Comparison of ENCODE assay signal across 8 cellular contexts in genomic region chr7:107045195-107045960, GRCh38. TPM values are rescaled to one million over a fixed set of nuclear protein-coding genes. Genes with fewer than 3 reads are reported as not detected.
DNase-seq lines count a peak whose midpoint lies in the region; ATAC-seq and TF ChIP-seq lines count a peak whose summit lies in the region.

No MANE protein-coding gene starts in this region.

- H3K36me3 ChIP-seq in muscle layer of duodenum (ENCODE audit: control insufficient read depth in 1 of 2, insufficient read depth in 2 of 2, low read length in 2 of 2): no peaks in the 10 kb centered on the region

- DNase-seq in NCI-H1105 treated with DMSO at 0.1 percent for 48 hours (lab: John Stamatoyannopoulos, UW) (peak; percentile 38), NCI-H1105 (lab: John Stamatoyannopoulos, UW) (no peak), NCI-H748 treated with DMSO at 0.1 percent for 48 hours (lab: John Stamatoyannopoulos, UW) (peak; percentile 7), dorsolateral prefrontal cortex (peak in 2 of 10 donors; percentile 16 to 17), ecto neural progenitor cell (ENCODE audit: low spot score) (no peak)
- DNase-seq in stimulated activated CD4-positive, alpha-beta T cell treated with anti-CD3 and anti-CD28 coated beads, Interleukin-4, amount 100 ng/mL, for 1 hour: no peak

- H3K4me3 ChIP-seq in dorsolateral prefrontal cortex (peak overlapping the region; percentile 71 to 97 (median 89)), muscle layer of duodenum (ENCODE audit: low read depth in 1 of 2, low read length in 2 of 2) (peak overlapping the region; percentile 77 to 89)

- H3K9me3 ChIP-seq in muscle layer of duodenum (ENCODE audit: control insufficient read depth in 1 of 2, low read length in 2 of 2): no peaks in the 10 kb centered on the region

- H3K27ac ChIP-seq in dorsolateral prefrontal cortex (peak overlapping the region in 54 of 59 donors; percentile 49 to 95 (median 86)), muscle layer of duodenum (ENCODE audit: low read length) (peak overlapping the region; percentile 24)

- TF ChIP-seq CTCF in dorsolateral prefrontal cortex (IDR thresholded peaks at IDR 0.05 in 54 of 56, conservative IDR thresholded peaks at IDR 0.05 in 2 of 56; ENCODE audit: low read depth in 1 of 56, partially characterized antibody in 56 of 56): no peak

- intact Hi-C loops in dorsolateral prefrontal cortex (cut with DNase I): loop anchor here in 1 of 2 donors (2.0 to 10.0 kb wide), 2 partner anchors 101 to 123 kb away; partner anchors contain the start of gene HBP1

- peaks cover 3 to 7% of the 10 kb centered on the region in 2 donors for H3K4me1 ChIP-seq in muscle layer of duodenum (ENCODE audit: control insufficient read depth in 1 of 2, insufficient read depth in 2 of 2, low read length in 2 of 2)

- H3K27me3 ChIP-seq in dorsolateral prefrontal cortex (no peaks in the 10 kb centered on the region), muscle layer of duodenum (ENCODE audit: low read depth, low read length) (peaks cover 4% of the 10 kb centered on the region)

- ATAC-seq in HG02852 (IDR thresholded peaks at IDR 0.05; ENCODE audit: unreplicated experiment): no peak

RNA-seq across cellular contexts. Expression of gene PRKAR2B, which starts 0.9 kb away (rescaled TPM):
- total RNA-seq in dorsolateral prefrontal cortex: 100 to 1,000 TPM in 1 of 120 experiments, 10 to 100 TPM in 119; 24.3 to 101 (median 69.4) TPM

Comparison
In these comparisons a context has a peak if more than half of its experiments do, and no peak if none do; other contexts are left out.
1. DNase-seq: peak in NCI-H1105 treated with DMSO at 0.1 percent for 48 hours (single experiment) and NCI-H748 treated with DMSO at 0.1 percent for 48 hours (single experiment); none in NCI-H1105 (single experiment), ecto neural progenitor cell (single experiment) and stimulated activated CD4-positive, alpha-beta T cell treated with anti-CD3 and anti-CD28 coated beads, Interleukin-4, amount 100 ng/mL, for 1 hour (single experiment).